ENCODE assay signal across 13 cellular contexts in the genomic region with DNA sequence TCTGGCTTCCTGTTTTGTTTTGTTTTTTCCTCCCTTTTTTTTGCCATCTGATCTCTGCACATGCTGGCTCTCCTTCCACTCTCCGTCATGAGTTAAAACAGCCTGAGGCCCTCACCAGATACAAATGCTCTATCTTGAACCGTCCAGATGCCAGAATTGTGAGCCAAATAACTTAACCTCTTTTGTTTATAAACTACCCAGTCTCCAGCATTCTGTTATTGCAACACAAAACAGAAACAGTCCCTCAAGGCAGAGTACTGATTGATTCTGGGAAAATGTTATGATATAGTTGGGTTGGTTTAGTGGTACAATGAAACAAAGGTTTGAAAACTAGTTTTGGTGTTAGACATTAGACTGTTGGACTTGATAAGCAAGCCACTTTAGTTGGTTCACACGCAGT.
DNase-seq lines count a peak whose midpoint lies in the region; ATAC-seq and TF ChIP-seq lines count a peak whose summit lies in the region.
"Had no signal": no experiment of that assay in that cellular context is flagged by ENCODE, and none has a peak within 500 bp of the region (broad histone marks: within the 10 kb centered on the region; RNA-seq: fewer than 3 reads in every experiment).

No MANE protein-coding gene starts in this region.

- H2BK20ac ChIP-seq in H9 (ENCODE audit: low read depth, low read length, poor library complexity, severe bottlenecking) = no peak overlapping the region

- H3K9ac ChIP-seq in H9 (ENCODE audit: extremely low read depth, insufficient read length, low read length) = no peak overlapping the region
- no peak overlapping the region for H3K9ac ChIP-seq in parathyroid adenoma

- peaks cover 4% of the 10 kb centered on the region in 2 experiments; a peak in 4 of 5 replicates for H3K9me3 Mint-ChIP-seq in H9

- DNase-seq in H9 = no peak
- peak; percentile 20 for DNase-seq in astrocyte of the hippocampus (ENCODE audit: low read depth, low spot score)
- DNase-seq in foreskin keratinocyte = peak; percentile 54 to 85
- no peak for DNase-seq in stimulated activated CD4-positive, alpha-beta T cell treated with anti-CD3 and anti-CD28 coated beads, Interleukin-1b, Interleukin-23, amount 100 ng/mL, for 48 hours
- DNase-seq in SK-N-DZ (ENCODE audit: low spot score) = no peak
- no peak for DNase-seq in NCI-H1436 (lab: John Stamatoyannopoulos, UW)
- DNase-seq: activated naive CD8-positive, alpha-beta T cell treated with anti-CD3 and anti-CD28 coated beads, Interleukin-2, amount 50 U/mL, for 24 hours; CD8-positive, alpha-beta memory T cell; effector memory CD4-positive, alpha-beta T cell; sigmoid colon; substantia nigra had no signal

- no peak overlapping the region for H3K23ac ChIP-seq in H9 (ENCODE audit: insufficient read length, low read depth, low read length)

- H3K4me3 Mint-ChIP-seq in H9 = no peak overlapping the region
- H3K4me3 Mint-ChIP-seq: activated naive CD8-positive, alpha-beta T cell treated with anti-CD3 and anti-CD28 coated beads, Interleukin-2, amount 50 U/mL, for 24 hours; CD8-positive, alpha-beta memory T cell had no signal

- no peaks in the 10 kb centered on the region for H3K9me3 ChIP-seq in H9 (ENCODE audit: control insufficient read depth, low read depth, low read length)
- H3K9me3 ChIP-seq in parathyroid adenoma (ENCODE audit: control insufficient read depth, low read length) = no peaks in the 10 kb centered on the region
- H3K9me3 ChIP-seq: sigmoid colon had no signal

- H2BK120ac ChIP-seq in H9 (ENCODE audit: low read depth, low read length, poor library complexity, severe bottlenecking) = no peak overlapping the region

- H3K27ac ChIP-seq in H9 (ENCODE audit: insufficient read length, low read depth, low read length) (no peak overlapping the region), foreskin keratinocyte (no peak overlapping the region), parathyroid adenoma (no peak overlapping the region)
- H3K27ac ChIP-seq: sigmoid colon had no signal

- H3K4me1 ChIP-seq in H9 (ENCODE audit: insufficient read depth, low read length) = no peaks in the 10 kb centered on the region
- H3K4me1 ChIP-seq in foreskin keratinocyte = peaks cover 4% of the 10 kb centered on the region
- H3K4me1 ChIP-seq in parathyroid adenoma = no peaks in the 10 kb centered on the region

- H4K5ac ChIP-seq in H9 (ENCODE audit: insufficient read length, low read depth, low read length) = no peak overlapping the region

- no peak overlapping the region for H3K18ac ChIP-seq in H9 (ENCODE audit: insufficient read length, low read depth, low read length)

- no peaks in the 10 kb centered on the region for H3K27me3 Mint-ChIP-seq in H9 (ENCODE audit: low read depth)
- H3K27me3 Mint-ChIP-seq: activated naive CD8-positive, alpha-beta T cell treated with anti-CD3 and anti-CD28 coated beads, Interleukin-2, amount 50 U/mL, for 24 hours; CD8-positive, alpha-beta memory T cell had no signal

- no peak overlapping the region; a peak in 1 of 7 replicates for H3K27ac Mint-ChIP-seq in H9
- H3K27ac Mint-ChIP-seq: activated naive CD8-positive, alpha-beta T cell treated with anti-CD3 and anti-CD28 coated beads, Interleukin-2, amount 50 U/mL, for 24 hours; CD8-positive, alpha-beta memory T cell had no signal

- H2BK5ac ChIP-seq in H9 (ENCODE audit: insufficient read length, low read length) = no peak overlapping the region

- no peak for TF ChIP-seq CTCF in H9 (conservative IDR thresholded peaks at IDR 0.05)
- TF ChIP-seq CTCF in foreskin keratinocyte (conservative IDR thresholded peaks at IDR 0.05) = no peak
- TF ChIP-seq CTCF in parathyroid adenoma (IDR thresholded peaks at IDR 0.05) = no peak

- H3K79me2 ChIP-seq in H9 (ENCODE audit: insufficient read depth, low read length) = no peaks in the 10 kb centered on the region
- no peaks in the 10 kb centered on the region for H3K79me2 ChIP-seq in parathyroid adenoma

- no peak overlapping the region for H3K56ac ChIP-seq in H9 (ENCODE audit: insufficient read length, low read depth, low read length)

- ATAC-seq in foreskin keratinocyte (peak; percentile 60), GM18498 (IDR thresholded peaks at IDR 0.05; ENCODE audit: unreplicated experiment) (no peak)
- ATAC-seq: activated naive CD8-positive, alpha-beta T cell treated with anti-CD3 and anti-CD28 coated beads, Interleukin-2, amount 50 U/mL, for 24 hours had no signal

- H3K14ac ChIP-seq in H9 (ENCODE audit: insufficient read depth, low read length) = no peak overlapping the region

- H3K36me3 Mint-ChIP-seq in H9 (ENCODE audit: insufficient read depth in 1 of 3, low read depth in 3 of 3) = peaks cover 2 to 6% (median 3%) of the 10 kb centered on the region in 3 experiments; a peak in 5 of 7 replicates
- H3K36me3 Mint-ChIP-seq: CD8-positive, alpha-beta memory T cell had no signal

- no peaks in the 10 kb centered on the region for H3K23me2 ChIP-seq in H9 (ENCODE audit: insufficient read length, low read depth, low read length, poor library complexity, severe bottlenecking)

- H3K4me1 Mint-ChIP-seq in H9 = no peaks in the 10 kb centered on the region
- H3K4me1 Mint-ChIP-seq: activated naive CD8-positive, alpha-beta T cell treated with anti-CD3 and anti-CD28 coated beads, Interleukin-2, amount 50 U/mL, for 24 hours; CD8-positive, alpha-beta memory T cell had no signal

- no peak overlapping the region for H4K91ac ChIP-seq in H9 (ENCODE audit: insufficient read length, low read depth, low read length)

- H3K4ac ChIP-seq in H9 (ENCODE audit: low read depth, low read length) = no peak overlapping the region

- no peak overlapping the region for H3K4me3 ChIP-seq in parathyroid adenoma (ENCODE audit: low read depth, low read length)
- H3K4me3 ChIP-seq: sigmoid colon had no signal

- no peak overlapping the region for H4K8ac ChIP-seq in H9 (replicated peaks; ENCODE audit: insufficient read length, low read depth, low read length)

- H2AK5ac ChIP-seq in H9 (ENCODE audit: insufficient read length, low read length) = no peak overlapping the region

- H3K79me1 ChIP-seq in H9 (ENCODE audit: insufficient read depth, low read depth, low read length, poor library complexity, severe bottlenecking) = no peaks in the 10 kb centered on the region

- no peak overlapping the region for H2BK12ac ChIP-seq in H9 (ENCODE audit: insufficient read length, low read depth, low read length)

- no peak overlapping the region for H3K4me2 ChIP-seq in H9 (ENCODE audit: insufficient read depth, insufficient read length, low read length)
- H3K4me2 ChIP-seq in parathyroid adenoma (ENCODE audit: low read length) = no peak overlapping the region

- WGBS in H9 (ENCODE audit: extremely low coverage, insufficient read length, low lambda C conversion rate) = no CpG with 5 or more reads among the region's 3 CpGs

- H3K27me3 ChIP-seq in H9 (ENCODE audit: insufficient read depth, low read length) = no peaks in the 10 kb centered on the region
- H3K27me3 ChIP-seq in foreskin keratinocyte = no peaks in the 10 kb centered on the region
- H3K27me3 ChIP-seq in parathyroid adenoma (ENCODE audit: control insufficient read depth, insufficient read depth, low read length) = no peaks in the 10 kb centered on the region
- H3K27me3 ChIP-seq: sigmoid colon had no signal

- H2AFZ ChIP-seq in H9 (ENCODE audit: low read length) = peak overlapping the region; percentile 40
- H2AFZ ChIP-seq in parathyroid adenoma = peak overlapping the region; percentile 15

- no peak overlapping the region for H3T11ph ChIP-seq in H9 (ENCODE audit: low read length)

- no peaks in the 10 kb centered on the region for H3K36me3 ChIP-seq in parathyroid adenoma (ENCODE audit: control insufficient read depth, insufficient read depth, low read length)
- H3K36me3 ChIP-seq: sigmoid colon had no signal

- no peak overlapping the region for H2BK15ac ChIP-seq in H9 (ENCODE audit: low read depth, low read length)

- H4K20me1 ChIP-seq in H9 (ENCODE audit: control insufficient read depth, insufficient read depth, insufficient read length) = no peaks in the 10 kb centered on the region

Comparison
In these comparisons a context has a peak if more than half of its experiments do, and no peak if none do; other contexts are left out.
1. DNase-seq: peak in astrocyte of the hippocampus (single experiment) and foreskin keratinocyte (2 of 2); none in H9 (single experiment), stimulated activated CD4-positive, alpha-beta T cell treated with anti-CD3 and anti-CD28 coated beads, Interleukin-1b, Interleukin-23, amount 100 ng/mL, for 48 hours (single experiment), SK-N-DZ (single experiment) and NCI-H1436 (single experiment).